Comparison of ENCODE assay signal across 23 cellular contexts in genomic region chr5:109529987-109530386, GRCh38.
DNase-seq lines count a peak whose midpoint lies in the region; ATAC-seq, FAIRE-seq and TF ChIP-seq lines count a peak whose summit lies in the region.
"Had no signal": no experiment of that assay in that cellular context is flagged by ENCODE, and none has a peak within 500 bp of the region (broad histone marks: within the 10 kb centered on the region; RNA-seq: fewer than 3 reads in every experiment).

No MANE protein-coding gene starts in this region.

- POLR2A ChIA-PET in MCF 10A (lab: Yijun Ruan, JAX): interaction anchor here (0.6 kb wide), 1 partner anchor 458 kb away, joined by 3 read pairs; no protein-coding TSS in a partner anchor
- POLR2A ChIA-PET in H1 (lab: Charles Lee; ENCODE audit: partially characterized antibody): no interaction called here
- POLR2A ChIA-PET in HepG2 (lab: Yijun Ruan, JAX): interaction anchor here (1.1 kb wide), 1 partner anchor 9 kb away, joined by 3 read pairs; no protein-coding TSS in a partner anchor

- H4K8ac ChIP-seq in H1 (ENCODE audit: extremely low read depth, insufficient read depth, low read length): no peak overlapping the region

- H3K4me1 ChIP-seq in breast epithelium (no peaks in the 10 kb centered on the region), H1 (replicated peaks in 1 of 4; ENCODE audit: control insufficient read depth in 3 of 4, insufficient read depth in 4 of 4, low read length in 3 of 4) (no peaks in the 10 kb centered on the region), HepG2 (ENCODE audit: insufficient read depth, low read length) (peaks cover 36% of the 10 kb centered on the region)
- H3K4me1 ChIP-seq: BLaER1, HAP-1 had no signal

- H4K20me1 ChIP-seq in H1 (replicated peaks in 1 of 2; ENCODE audit: control insufficient read depth in 1 of 2, insufficient read depth in 2 of 2, low read length in 2 of 2): no peaks in the 10 kb centered on the region
- H4K20me1 ChIP-seq in HepG2 (ENCODE audit: insufficient read depth, low read length): no peaks in the 10 kb centered on the region
- H4K20me1 ChIP-seq: BLaER1 had no signal

- BruUV-seq in MCF 10A (replicated peaks; lab: Mats Ljungman, UMichigan) (no TSS peak), HepG2 (replicated peaks; lab: Mats Ljungman, UMichigan) (no TSS peak)

- no peak overlapping the region for H4K91ac ChIP-seq in H1 (replicated peaks; ENCODE audit: insufficient read length, low read length)

- H3K27me3 ChIP-seq in breast epithelium (no peaks in the 10 kb centered on the region), H1 (replicated peaks in 1 of 4; ENCODE audit: control insufficient read depth in 3 of 4, extremely low read depth in 1 of 4, insufficient read depth in 3 of 4, low read length in 3 of 4) (no peaks in the 10 kb centered on the region), HepG2 (ENCODE audit: control insufficient read depth in 1 of 2, insufficient read depth in 2 of 2, low read length in 2 of 2) (no peaks in the 10 kb centered on the region)
- H3K27me3 ChIP-seq: BLaER1 had no signal

- no peaks in the 10 kb centered on the region for H3K36me3 ChIP-seq in breast epithelium
- no peaks in the 10 kb centered on the region for H3K36me3 ChIP-seq in H1 (ENCODE audit: control insufficient read depth in 2 of 4, insufficient read depth in 4 of 4, low read length in 3 of 4)
- no peaks in the 10 kb centered on the region for H3K36me3 ChIP-seq in HepG2 (replicated peaks in 1 of 2; ENCODE audit: control insufficient read depth in 1 of 2, insufficient read depth in 2 of 2, low read length in 2 of 2)
- H3K36me3 ChIP-seq: BLaER1, HAP-1 had no signal

- H3K4me3 Mint-ChIP-seq in MCF 10A (ENCODE audit: unreplicated experiment) (no peak overlapping the region), T-helper 17 cell (no peak overlapping the region)
- H3K4me3 Mint-ChIP-seq: B cell; CD4-positive, CD25-positive, alpha-beta regulatory T cell; CD8-positive, alpha-beta T cell; HFFc6 had no signal

- no peak overlapping the region for H4K5ac ChIP-seq in H1 (ENCODE audit: insufficient read length, low read depth, low read length)

- no peaks in the 10 kb centered on the region for H3K27me3 Mint-ChIP-seq in MCF 10A (ENCODE audit: insufficient read depth, unreplicated experiment)
- H3K27me3 Mint-ChIP-seq in T-helper 17 cell: peaks cover 10% of the 10 kb centered on the region

- H3K9ac ChIP-seq in H1 (replicated peaks in 1 of 4; ENCODE audit: extremely low read depth in 1 of 4, low read depth in 3 of 4, low read length in 3 of 4) (no peak overlapping the region), HepG2 (ENCODE audit: insufficient read depth, low read depth, low read length) (no peak overlapping the region)
- H3K9ac ChIP-seq: BLaER1 had no signal

- H3K36me3 Mint-ChIP-seq in MCF 10A (ENCODE audit: insufficient read depth, unreplicated experiment): no peaks in the 10 kb centered on the region
- peaks cover 2% of the 10 kb centered on the region for H3K36me3 Mint-ChIP-seq in T-helper 17 cell (ENCODE audit: low read depth)
- H3K36me3 Mint-ChIP-seq: CD4-positive, CD25-positive, alpha-beta regulatory T cell; CD8-positive, alpha-beta T cell had no signal

- H2BK5ac ChIP-seq in H1 (ENCODE audit: low read depth, low read length): no peak overlapping the region; the same call in 1 of the 2 replicates

- no peak overlapping the region for H3K23ac ChIP-seq in H1 (ENCODE audit: insufficient read length)

- WGBS in H1 (ENCODE audit: extremely low coverage in 1 of 2, insufficient coverage in 1 of 2, insufficient read length in 1 of 2, insufficient replicate concordance in 2 of 2, low coverage in 1 of 2, low lambda C conversion rate in 2 of 2, missing lambda C conversion rate in 1 of 2), 2 experiments: 83% methylated on average over 2 of the region's 2 CpGs; no CpG with 5 or more reads in 1 of the 2 experiments
- 72% methylated on average over 2 of the region's 2 CpGs for WGBS in HepG2 (ENCODE audit: low lambda C conversion rate)

- H3K27ac Mint-ChIP-seq in MCF 10A (ENCODE audit: low read depth, unreplicated experiment) (no peak overlapping the region), T-helper 17 cell (no peak overlapping the region)
- H3K27ac Mint-ChIP-seq: B cell; CD4-positive, CD25-positive, alpha-beta regulatory T cell; CD8-positive, alpha-beta T cell; HFFc6 had no signal

- H3K9me3 ChIP-seq in breast epithelium (no peaks in the 10 kb centered on the region), H1 (ENCODE audit: insufficient read depth in 2 of 2, low read depth in 1 of 2, low read length in 1 of 2) (no peaks in the 10 kb centered on the region), HepG2 (ENCODE audit: low read length) (no peaks in the 10 kb centered on the region), T-helper 17 cell (ENCODE audit: control insufficient read depth, low read length, poor library complexity, severe bottlenecking) (no peaks in the 10 kb centered on the region)
- H3K9me3 ChIP-seq: BLaER1, Caco-2, HAP-1 had no signal

- no peak overlapping the region for H2BK15ac ChIP-seq in H1 (ENCODE audit: low read length)

- no peak overlapping the region for H3K4me2 ChIP-seq in H1 (ENCODE audit: insufficient read depth in 1 of 2, low read depth in 2 of 2, low read length in 2 of 2)
- H3K4me2 ChIP-seq in HepG2 (ENCODE audit: low read depth, low read length): 0 out of 2 replicates have a peak overlapping the region, but pooled peaks have one; percentile 9
- H3K4me2 ChIP-seq: BLaER1 had no signal

- peak; percentile 19 for DNase-seq in MCF 10A (ENCODE audit: unreplicated experiment)
- DNase-seq in breast epithelium (ENCODE audit: low spot score in 2 of 2): no peak
- no peak for DNase-seq in H1 (ENCODE audit: low read depth in 1 of 2, low spot score in 2 of 2)
- no peak for DNase-seq in HepG2 (ENCODE audit: low spot score)
- no peak for DNase-seq in T-helper 17 cell
- no peak for DNase-seq in frontal cortex (ENCODE audit: low spot score in 2 of 2)
- no peak for DNase-seq in hippocampal formation (lab: John Stamatoyannopoulos, UW)
- no peak for DNase-seq in kidney glomerular epithelial cell (lab: John Stamatoyannopoulos, UW)
- DNase-seq: Caco-2; CD4-positive, CD25-positive, alpha-beta regulatory T cell; CD8-positive, alpha-beta T cell; DMS153; DND-41 had no signal

- no peak overlapping the region for H2BK12ac ChIP-seq in H1 (ENCODE audit: low read depth, low read length)

- no peak overlapping the region for H3K56ac ChIP-seq in H1 (replicated peaks; ENCODE audit: insufficient read length, low read depth, low read length)

- no peak overlapping the region for H2BK120ac ChIP-seq in H1 (replicated peaks; ENCODE audit: low read depth, low read length)

- peak overlapping the region; percentile 82 for H2AFZ ChIP-seq in H1 (ENCODE audit: low read length)
- no peak overlapping the region for H2AFZ ChIP-seq in HepG2 (ENCODE audit: low read length)

- H3K79me2 ChIP-seq in H1 (ENCODE audit: control insufficient read depth in 1 of 2, insufficient read depth in 2 of 2, low read length in 2 of 2): no peaks in the 10 kb centered on the region
- H3K79me2 ChIP-seq in HepG2 (ENCODE audit: insufficient read depth, low read length): no peaks in the 10 kb centered on the region

- TF ChIP-seq RAD21 in H1 (IDR thresholded peaks at IDR 0.05 in 1 of 2, conservative IDR thresholded peaks at IDR 0.05 in 1 of 2; ENCODE audit: low read depth in 2 of 2, low read length in 2 of 2): no peak
- no peak for TF ChIP-seq RAD21 in HepG2 (CRISPR knock-in tag; IDR thresholded peaks at IDR 0.05)

- H2AK5ac ChIP-seq in H1 (ENCODE audit: low read depth, low read length): no peak overlapping the region

- H3K4me3 ChIP-seq in breast epithelium: no peak overlapping the region
- H3K4me3 ChIP-seq in H1 (ENCODE audit: extremely low read depth in 1 of 4, insufficient read depth in 2 of 4, low read depth in 3 of 4, low read length in 4 of 4): no peak overlapping the region
- no peak overlapping the region for H3K4me3 ChIP-seq in HepG2 (replicated peaks in 1 of 3; ENCODE audit: insufficient read depth in 1 of 3, low read depth in 2 of 3, low read length in 3 of 3)
- H3K4me3 ChIP-seq: BLaER1, HAP-1 had no signal

- no peak overlapping the region for H3K18ac ChIP-seq in H1 (ENCODE audit: extremely low read depth, low read length)

- FAIRE-seq in H1 (lab: Jason Lieb, UNC) (no peak), HepG2 (lab: Jason Lieb, UNC) (no peak), frontal cortex (lab: Jason Lieb, UNC) (no peak)
- FAIRE-seq: A204.1, G401.6, GM12892, H54 had no signal

- CTCF ChIA-PET in MCF 10A (lab: Yijun Ruan, JAX) (no interaction called here), H1 (lab: Charles Lee; ENCODE audit: partially characterized antibody) (interaction anchor here (0.7 to 1.5 kb wide), 3 partner anchors 22 to 91 kb away, joined by 3 read pairs; no protein-coding TSS in a partner anchor), HepG2 (lab: Yijun Ruan, JAX; ENCODE audit: low intra/inter-chr PET ratio, low total read pairs) (no interaction called here)

- H3K23me2 ChIP-seq in H1 (ENCODE audit: low read depth, low read length): no peaks in the 10 kb centered on the region

- H3K9me3 Mint-ChIP-seq in MCF 10A (ENCODE audit: unreplicated experiment): no peaks in the 10 kb centered on the region
- H3K9me3 Mint-ChIP-seq: CD4-positive, CD25-positive, alpha-beta regulatory T cell; CD8-positive, alpha-beta T cell; HFFc6 had no signal

- TF ChIP-seq CTCF in MCF 10A (IDR thresholded peaks at IDR 0.05; ENCODE audit: unreplicated experiment): no peak
- TF ChIP-seq CTCF in breast epithelium (IDR thresholded peaks at IDR 0.05): no peak
- TF ChIP-seq CTCF in H1 (IDR thresholded peaks at IDR 0.05; ENCODE audit: control extremely low read depth in 1 of 3, insufficient read depth in 1 of 3, low read depth in 1 of 3, low read length in 3 of 3): no peak
- TF ChIP-seq CTCF in HepG2 (CRISPR knock-in tag; IDR thresholded peaks at IDR 0.05): no peak

- no peaks in the 10 kb centered on the region for H3K79me1 ChIP-seq in H1 (ENCODE audit: low read depth, low read length)

- intact Hi-C loops in MCF 10A (cut with micrococcal nuclease): no loop called here
- intact Hi-C loops in breast epithelium (cut with DNase I; ENCODE audit: low total_unique reads): no loop called here
- intact Hi-C loops in HepG2 (cut with micrococcal nuclease; ENCODE audit: unreplicated experiment): no loop called here

- TF ChIP-seq POLR2A in breast epithelium (IDR thresholded peaks at IDR 0.05) (no peak), H1 (IDR thresholded peaks at IDR 0.05; ENCODE audit: control extremely low read depth in 1 of 2, low read depth in 2 of 2, low read length in 2 of 2) (no peak), HepG2 (IDR thresholded peaks at IDR 0.05; ENCODE audit: insufficient read depth in 1 of 2, low read depth in 2 of 2, low read length in 2 of 2) (no peak)

- in situ Hi-C loops in HepG2 (cut with HindIII; ENCODE audit: extremely low pct_ligation_motif_present, low pct_unique_long_range_greater_than_20kb): no loop called here

- H3K27ac ChIP-seq in breast epithelium (no peak overlapping the region), H1 (ENCODE audit: low read depth, low read length) (no peak overlapping the region), HepG2 (ENCODE audit: extremely low read length, insufficient read depth, low read length) (no peak overlapping the region)
- H3K27ac ChIP-seq: 22Rv1, BLaER1, C4-2B had no signal

- no peak overlapping the region for H3K14ac ChIP-seq in H1 (ENCODE audit: insufficient read length)

- H3K4ac ChIP-seq in H1 (replicated peaks; ENCODE audit: insufficient read length, low read depth, low read length): no peak overlapping the region

- TF ChIP-seq EP300 in H1 (IDR thresholded peaks at IDR 0.05; ENCODE audit: borderline replicate concordance in 1 of 2, low read depth in 2 of 2, low read length in 2 of 2) (no peak), HepG2 (IDR thresholded peaks at IDR 0.05; ENCODE audit: low read depth in 2 of 2, low read length in 2 of 2) (no peak), HepG2 (CRISPR knock-in tag; IDR thresholded peaks at IDR 0.05; ENCODE audit: borderline replicate concordance) (no peak)

- no peak overlapping the region for H2BK20ac ChIP-seq in H1 (ENCODE audit: low read length)

- ATAC-seq in HepG2 (no peak), T-helper 17 cell (no peak)
- ATAC-seq: CD8-positive, alpha-beta T cell had no signal

- H3K4me1 Mint-ChIP-seq in MCF 10A (ENCODE audit: insufficient read depth, unreplicated experiment): peaks cover 16% of the 10 kb centered on the region
- H3K4me1 Mint-ChIP-seq in T-helper 17 cell: peaks cover 2% of the 10 kb centered on the region
- H3K4me1 Mint-ChIP-seq: B cell; CD4-positive, CD25-positive, alpha-beta regulatory T cell had no signal
